9 cellular contexts compared by ENCODE assay signal in genomic region chr15:31975446-31976229, GRCh38. TPM values are rescaled to one million over a fixed set of nuclear protein-coding genes. Genes with fewer than 3 reads are reported as not detected.
DNase-seq lines count a peak whose midpoint lies in the region; ATAC-seq and TF ChIP-seq lines count a peak whose summit lies in the region.
"Had no signal": no experiment of that assay in that cellular context is flagged by ENCODE, and none has a peak within 500 bp of the region (broad histone marks: within the 10 kb centered on the region; RNA-seq: fewer than 3 reads in every experiment).

No MANE protein-coding gene starts in this region.

- intact Hi-C loops in Panc1 (cut with micrococcal nuclease; ENCODE audit: unreplicated experiment) (no loop called here), left cardiac atrium (cut with DNase I) (loop anchor here in 1 of 2 donors (10.0 kb wide), 1 partner anchor 331 kb away; no protein-coding TSS in a partner anchor), testis (cut with DNase I; ENCODE audit: low total_unique reads) (no loop called here), sigmoid colon (cut with DNase I) (loop anchor here (5.0 kb wide), 1 partner anchor 57 kb away; the partner anchor contains the start of gene CHRNA7)

- no peak for TF ChIP-seq POLR2A in testis (IDR thresholded peaks at IDR 0.05)
- no peak for TF ChIP-seq POLR2A in sigmoid colon (IDR thresholded peaks at IDR 0.05)

- H3K9me3 ChIP-seq in Panc1 (ENCODE audit: control insufficient read depth, insufficient read depth, low read depth, low read length) (no peaks in the 10 kb centered on the region), testis (no peaks in the 10 kb centered on the region), sigmoid colon (no peaks in the 10 kb centered on the region)

- H3K4me3 Mint-ChIP-seq in activated T-cell treated with anti-CD3 and anti-CD28 coated beads, Interleukin-2, amount 50 U/mL, for 24 hours: peak overlapping the region; percentile 18
- H3K4me3 Mint-ChIP-seq: central memory CD8-positive, alpha-beta T cell had no signal

- BruUV-seq in Panc1 (replicated peaks; lab: Mats Ljungman, UMichigan): no TSS peak

- H3K27ac ChIP-seq in Panc1 (ENCODE audit: low read length): no peak overlapping the region
- H3K27ac ChIP-seq in testis: no peak overlapping the region
- no peak overlapping the region for H3K27ac ChIP-seq in sigmoid colon

- ATAC-seq in Panc1 (peak; percentile 59), left cardiac atrium (peak; percentile 39 to 78)

- 46 to 79% methylated on average over 6 to 27 of the region's 27 CpGs for WGBS in testis, 2 donors
- 21 to 49% methylated on average over 27 of the region's 27 CpGs for WGBS in sigmoid colon, 2 donors

- no peak for TF ChIP-seq EP300 in sigmoid colon (IDR thresholded peaks at IDR 0.05)

- H3K27me3 Mint-ChIP-seq in activated T-cell treated with anti-CD3 and anti-CD28 coated beads, Interleukin-2, amount 50 U/mL, for 24 hours: peaks cover 42% of the 10 kb centered on the region

- H3K4me3 ChIP-seq in Panc1 (ENCODE audit: low read depth in 2 of 2, low read length in 2 of 2) (peak overlapping the region in 1 of 2 experiments; percentile 8; a peak in 1 of 4 replicates), testis (peak overlapping the region; percentile 4 to 13), sigmoid colon (peak overlapping the region in 1 of 4 donors; percentile 18)

- H3K36me3 Mint-ChIP-seq in activated T-cell treated with anti-CD3 and anti-CD28 coated beads, Interleukin-2, amount 50 U/mL, for 24 hours (ENCODE audit: low read depth): no peaks in the 10 kb centered on the region

- H3K4me1 Mint-ChIP-seq in activated T-cell treated with anti-CD3 and anti-CD28 coated beads, Interleukin-2, amount 50 U/mL, for 24 hours (ENCODE audit: low read depth): peaks cover 11% of the 10 kb centered on the region

- TF ChIP-seq CTCF in Panc1 (IDR thresholded peaks at IDR 0.05) (no peak; the same call in 1 of the 2 replicates), testis (IDR thresholded peaks at IDR 0.05) (peak in 1 of 3 experiments; percentile 12), sigmoid colon (IDR thresholded peaks at IDR 0.05) (no peak)

- H3K36me3 ChIP-seq in Panc1 (ENCODE audit: control insufficient read depth, insufficient read depth, low read length) (no peaks in the 10 kb centered on the region; the same call in 1 of the 2 replicates), testis (ENCODE audit: low read depth, missing control alignments) (no peaks in the 10 kb centered on the region), sigmoid colon (no peaks in the 10 kb centered on the region)

- H3K4me1 ChIP-seq in Panc1 (ENCODE audit: control insufficient read depth, insufficient read depth, low read length) (0 out of 2 replicates have a peak, but pooled peaks cover 5% of the 10 kb centered on the region), testis (no peaks in the 10 kb centered on the region), sigmoid colon (peaks cover 0 to 16% (median 5%) of the 10 kb centered on the region in 4 donors)

- DNase-seq in activated T-cell treated with anti-CD3 and anti-CD28 coated beads, Interleukin-2, amount 50 U/mL, for 24 hours: no peak
- no peak for DNase-seq in activated T-cell treated with anti-CD3 and anti-CD28 coated beads for 4 hours
- DNase-seq in Panc1 (ENCODE audit: low read depth, low spot score): no peak
- DNase-seq in left cardiac atrium: no peak
- peak; percentile 62 for DNase-seq in testis
- no peak for DNase-seq in stimulated activated CD4-positive, alpha-beta T cell treated with anti-CD3 and anti-CD28 coated beads, Interleukin-1b, Interleukin-23, amount 100 ng/mL, for 48 hours
- no peak for DNase-seq in sigmoid colon
- DNase-seq in SW 1271 (lab: John Stamatoyannopoulos, UW): no peak

- in situ Hi-C loops in Panc1 (cut with HindIII; ENCODE audit: low pct_unique_long_range_greater_than_20kb, low sequenced_read_pairs): no loop called here

- no peak overlapping the region for H3K27ac Mint-ChIP-seq in activated T-cell treated with anti-CD3 and anti-CD28 coated beads, Interleukin-2, amount 50 U/mL, for 24 hours

- H3K9me3 Mint-ChIP-seq in activated T-cell treated with anti-CD3 and anti-CD28 coated beads, Interleukin-2, amount 50 U/mL, for 24 hours: no peaks in the 10 kb centered on the region
- H3K9me3 Mint-ChIP-seq: central memory CD8-positive, alpha-beta T cell had no signal

- POLR2A ChIA-PET in Panc1 (lab: Charles Lee): no interaction called here

- CTCF ChIA-PET in Panc1 (lab: Charles Lee): interaction anchor here (1.2 kb wide), 1 partner anchor 536 kb away, joined by 3 read pairs; no protein-coding TSS in a partner anchor

- H3K27me3 ChIP-seq in Panc1 (ENCODE audit: control insufficient read depth, insufficient read depth, low read length): no peaks in the 10 kb centered on the region
- no peaks in the 10 kb centered on the region for H3K27me3 ChIP-seq in testis
- peaks cover 0 to 34% (median 28%) of the 10 kb centered on the region in 3 donors for H3K27me3 ChIP-seq in sigmoid colon

RNA-seq across cellular contexts. Expression of gene CHRNA7, which starts 54.7 kb away (rescaled TPM):
- 3.3 TPM for total RNA-seq in Panc1 (2021; ENCODE audit: unreplicated experiment)
- 3.3 TPM for polyA plus RNA-seq in Panc1 (2012; ENCODE audit: insufficient read length)
- total RNA-seq in left cardiac atrium: 1 to 10 TPM in 1 of 2 donors, under 1 TPM in 1; 0.77 to 1.5 TPM
- 10 to 100 TPM; 17.8 to 24.5 TPM for total RNA-seq in testis
- 6.2 TPM for polyA plus RNA-seq in testis (ENCODE audit: insufficient read depth, low read depth, low replicate concordance)
- total RNA-seq in sigmoid colon: 1 to 10 TPM in 2 of 4 donors, under 1 TPM in 2; 0.54 to 3.9 (median 1.0) TPM
- polyA plus RNA-seq in sigmoid colon: 1 to 10 TPM in 2 of 3 donors, not detected in 1; 1.4 to 7.8 TPM
